In the genomic region with DNA sequence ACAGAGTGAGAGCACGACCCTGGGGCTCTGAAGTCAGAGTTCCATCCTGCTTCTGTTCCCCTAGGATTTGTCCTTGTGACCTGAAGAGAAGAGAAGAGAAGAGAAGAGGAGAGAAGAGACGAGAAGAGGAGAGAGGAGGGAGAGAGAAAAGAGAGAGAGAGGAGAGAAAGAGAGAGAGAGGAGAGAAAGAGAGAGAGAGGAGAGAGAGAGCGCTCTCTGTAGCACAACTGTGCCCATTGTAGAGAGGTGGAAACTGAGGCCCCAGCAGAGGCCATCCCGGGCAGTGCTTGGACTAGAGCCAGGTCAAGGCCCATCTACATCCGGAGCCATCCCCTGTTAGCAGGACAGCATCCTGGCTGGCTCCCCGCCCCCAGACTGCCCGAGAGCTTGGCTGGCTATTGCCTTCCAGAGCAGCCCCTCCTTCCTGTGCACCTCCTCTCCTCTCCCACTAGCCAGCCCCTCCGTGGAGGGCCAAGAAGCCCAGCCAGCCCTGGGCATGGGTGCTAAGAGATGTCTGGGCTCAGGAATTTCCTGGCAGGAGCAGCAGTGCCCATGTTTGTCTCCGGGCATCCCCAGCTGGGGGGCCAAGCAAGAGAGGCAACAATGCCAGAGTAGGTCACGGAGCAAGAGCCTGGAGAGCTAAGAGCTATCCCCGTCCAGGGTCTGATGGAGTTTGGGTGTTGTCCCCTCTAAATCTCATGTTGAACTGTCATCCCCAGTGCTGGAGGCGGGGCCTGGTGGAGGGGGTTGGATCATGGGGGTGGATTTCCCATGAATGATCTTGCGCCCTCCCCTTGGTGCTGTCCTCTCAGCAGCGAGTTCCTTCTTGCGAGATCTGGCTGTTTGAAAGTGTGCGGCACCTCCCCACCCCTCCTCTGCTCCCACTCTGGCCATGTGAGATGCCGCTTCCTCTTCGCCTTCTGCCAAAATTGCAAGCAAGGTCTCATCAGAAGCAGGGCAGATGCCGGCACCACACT, we compare ENCODE assay signal across 9 cellular contexts. TPM values are rescaled to one million over a fixed set of nuclear protein-coding genes. Genes with fewer than 3 reads are reported as not detected.
A peak's percentile ranks its signal among the peaks of the same experiment; 100 is the strongest.
DNase-seq lines count a peak whose midpoint lies in the region; ATAC-seq, FAIRE-seq and TF ChIP-seq lines count a peak whose summit lies in the region.
"Had no signal": no experiment of that assay in that cellular context is flagged by ENCODE, and none has a peak within 500 bp of the region (broad histone marks: within the 10 kb centered on the region; RNA-seq: fewer than 3 reads in every experiment).

No MANE protein-coding gene starts in this region.

- CTCF ChIA-PET in WTC11 (lab: Charles Lee), result interaction anchor here (1.0 to 1.2 kb wide), 2 partner anchors 29 to 44 kb away, joined by 3 to 4 read pairs; no protein-coding TSS in a partner anchor

- H3K27ac Mint-ChIP-seq in WTC11, result no peak overlapping the region
- H3K27ac Mint-ChIP-seq: T-helper 1 cell treated with Interleukin-12 subunit alpha and Interleukin-12 subunit beta and Interleukin-4 antibody, amounts not matched to agents 30 μg/mL and 1 μg/mL, for 36 hours had no signal

- FAIRE-seq in HTR-8/SVneo (lab: Jason Lieb, UNC), result no peak

- POLR2A ChIA-PET in WTC11 (lab: Charles Lee), result no interaction called here

- 0 out of 2 replicates have a peak, but pooled peaks cover 3% of the 10 kb centered on the region for H3K4me1 Mint-ChIP-seq in WTC11

- no peak overlapping the region for H3K4me3 Mint-ChIP-seq in WTC11
- H3K4me3 Mint-ChIP-seq: T-helper 1 cell treated with Interleukin-12 subunit alpha and Interleukin-12 subunit beta and Interleukin-4 antibody, amounts not matched to agents 30 μg/mL and 1 μg/mL, for 36 hours had no signal

- TF ChIP-seq CTCF in WTC11 (IDR thresholded peaks at IDR 0.05), result no peak

- H3K36me3 Mint-ChIP-seq in WTC11, result no peaks in the 10 kb centered on the region

- H3K9me3 Mint-ChIP-seq in WTC11, result no peaks in the 10 kb centered on the region
- H3K9me3 Mint-ChIP-seq: T-helper 1 cell treated with Interleukin-12 subunit alpha and Interleukin-12 subunit beta and Interleukin-4 antibody, amounts not matched to agents 30 μg/mL and 1 μg/mL, for 36 hours had no signal

- no peaks in the 10 kb centered on the region for H3K27me3 Mint-ChIP-seq in WTC11 (ENCODE audit: low read depth)

- peak; percentile 78 for DNase-seq in activated effector memory CD4-positive, alpha-beta T cell treated with anti-CD3 and anti-CD28 coated beads, Interleukin-2, amount 50 U/mL, for 16 hours
- no peak for DNase-seq in activated effector memory CD4-positive, alpha-beta T cell treated with Interleukin-2 at 50 U/mL for 16 hours
- no peak for DNase-seq in WTC11 (ENCODE audit: low spot score)
- peak; percentile 52 for DNase-seq in islet precursor cell
- no peak for DNase-seq in HTR-8/SVneo (ENCODE audit: insufficient read length, low spot score)
- DNase-seq in iPS-NIHi11 (ENCODE audit: low spot score), result no peak
- DNase-seq in DMS53 (lab: John Stamatoyannopoulos, UW), result no peak

- ATAC-seq in HG02885 (IDR thresholded peaks at IDR 0.05; ENCODE audit: poor library complexity, unreplicated experiment) (peak; percentile 66), WTC11 (peak; percentile 14)

TF ChIP-seq in WTC11, 78 proteins besides CTCF, POLR2A, EP300 and RAD21 (continues in another document):
- TF ChIP-seq TEAD4 (CRISPR knock-in tag; IDR thresholded peaks at IDR 0.05) (no peak), CREB1 (CRISPR knock-in tag; IDR thresholded peaks at IDR 0.05) (no peak), CBFB (CRISPR knock-in tag; IDR thresholded peaks at IDR 0.05; ENCODE audit: low read depth) (no peak), ZNF317 (CRISPR knock-in tag; IDR thresholded peaks at IDR 0.05; ENCODE audit: borderline replicate concordance, low read depth) (no peak), ATF1 (CRISPR knock-in tag; IDR thresholded peaks at IDR 0.05) (no peak), ZNF219 (CRISPR knock-in tag; IDR thresholded peaks at IDR 0.05; ENCODE audit: borderline replicate concordance) (no peak), TP53 (CRISPR knock-in tag; IDR thresholded peaks at IDR 0.05) (no peak), NR3C1 (CRISPR knock-in tag; conservative IDR thresholded peaks at IDR 0.05; ENCODE audit: low read depth) (no peak), GRHL2 (CRISPR knock-in tag; IDR thresholded peaks at IDR 0.05; ENCODE audit: insufficient replicate concordance, severe bottlenecking) (no peak), FOXP1 (CRISPR knock-in tag; IDR thresholded peaks at IDR 0.05; ENCODE audit: borderline replicate concordance) (no peak), EMX1 (CRISPR knock-in tag; IDR thresholded peaks at IDR 0.05) (no peak)
- TF ChIP-seq, protein P1, sequence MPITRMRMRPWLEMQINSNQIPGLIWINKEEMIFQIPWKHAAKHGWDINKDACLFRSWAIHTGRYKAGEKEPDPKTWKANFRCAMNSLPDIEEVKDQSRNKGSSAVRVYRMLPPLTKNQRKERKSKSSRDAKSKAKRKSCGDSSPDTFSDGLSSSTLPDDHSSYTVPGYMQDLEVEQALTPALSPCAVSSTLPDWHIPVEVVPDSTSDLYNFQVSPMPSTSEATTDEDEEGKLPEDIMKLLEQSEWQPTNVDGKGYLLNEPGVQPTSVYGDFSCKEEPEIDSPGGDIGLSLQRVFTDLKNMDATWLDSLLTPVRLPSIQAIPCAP (CRISPR knock-in tag; IDR thresholded peaks at IDR 0.05), result no peak
- TF ChIP-seq, protein P2, sequence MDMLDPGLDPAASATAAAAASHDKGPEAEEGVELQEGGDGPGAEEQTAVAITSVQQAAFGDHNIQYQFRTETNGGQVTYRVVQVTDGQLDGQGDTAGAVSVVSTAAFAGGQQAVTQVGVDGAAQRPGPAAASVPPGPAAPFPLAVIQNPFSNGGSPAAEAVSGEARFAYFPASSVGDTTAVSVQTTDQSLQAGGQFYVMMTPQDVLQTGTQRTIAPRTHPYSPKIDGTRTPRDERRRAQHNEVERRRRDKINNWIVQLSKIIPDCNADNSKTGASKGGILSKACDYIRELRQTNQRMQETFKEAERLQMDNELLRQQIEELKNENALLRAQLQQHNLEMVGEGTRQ (CRISPR knock-in tag; IDR thresholded peaks at IDR 0.05), result no peak
- TF ChIP-seq, protein P3, sequence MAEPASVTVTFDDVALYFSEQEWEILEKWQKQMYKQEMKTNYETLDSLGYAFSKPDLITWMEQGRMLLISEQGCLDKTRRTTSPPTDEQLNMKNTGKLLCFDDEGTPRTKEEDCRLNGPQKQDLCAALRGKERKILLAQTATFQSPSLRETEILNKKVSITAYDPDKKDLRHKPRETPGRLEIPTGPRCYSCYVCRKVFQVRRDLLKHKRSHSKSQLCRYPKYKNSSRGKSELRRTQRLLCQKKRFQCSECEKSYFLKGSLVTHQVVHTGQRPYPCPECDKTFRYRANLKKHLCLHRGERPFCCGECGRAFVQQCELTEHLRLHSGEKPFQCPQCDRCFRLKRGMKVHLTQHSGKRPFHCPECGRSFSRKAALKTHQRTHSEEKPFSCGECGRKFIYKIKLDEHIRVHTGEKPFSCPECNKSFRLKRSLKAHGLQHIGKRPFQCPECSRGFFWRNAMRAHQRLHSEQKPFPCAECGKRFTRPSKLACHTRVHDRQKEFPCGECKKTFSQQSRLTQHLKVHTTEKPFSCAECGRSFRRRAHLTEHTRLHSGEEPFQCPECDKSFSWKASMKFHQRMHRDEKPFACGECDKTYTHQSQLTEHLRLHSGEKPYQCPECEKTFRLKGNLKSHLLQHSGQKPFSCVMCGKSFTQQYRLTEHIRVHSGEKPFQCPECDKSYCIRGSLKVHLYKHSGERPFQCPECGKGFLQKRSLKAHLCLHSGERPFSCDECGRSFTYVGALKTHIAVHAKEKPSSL (CRISPR knock-in tag; conservative IDR thresholded peaks at IDR 0.05), result no peak
- TF ChIP-seq, protein P4, sequence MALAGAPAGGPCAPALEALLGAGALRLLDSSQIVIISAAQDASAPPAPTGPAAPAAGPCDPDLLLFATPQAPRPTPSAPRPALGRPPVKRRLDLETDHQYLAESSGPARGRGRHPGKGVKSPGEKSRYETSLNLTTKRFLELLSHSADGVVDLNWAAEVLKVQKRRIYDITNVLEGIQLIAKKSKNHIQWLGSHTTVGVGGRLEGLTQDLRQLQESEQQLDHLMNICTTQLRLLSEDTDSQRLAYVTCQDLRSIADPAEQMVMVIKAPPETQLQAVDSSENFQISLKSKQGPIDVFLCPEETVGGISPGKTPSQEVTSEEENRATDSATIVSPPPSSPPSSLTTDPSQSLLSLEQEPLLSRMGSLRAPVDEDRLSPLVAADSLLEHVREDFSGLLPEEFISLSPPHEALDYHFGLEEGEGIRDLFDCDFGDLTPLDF (CRISPR knock-in tag; IDR thresholded peaks at IDR 0.05), result no peak
- TF ChIP-seq, protein P5, sequence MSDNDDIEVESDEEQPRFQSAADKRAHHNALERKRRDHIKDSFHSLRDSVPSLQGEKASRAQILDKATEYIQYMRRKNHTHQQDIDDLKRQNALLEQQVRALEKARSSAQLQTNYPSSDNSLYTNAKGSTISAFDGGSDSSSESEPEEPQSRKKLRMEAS (CRISPR knock-in tag; IDR thresholded peaks at IDR 0.05), result no peak
- TF ChIP-seq, protein P6, sequence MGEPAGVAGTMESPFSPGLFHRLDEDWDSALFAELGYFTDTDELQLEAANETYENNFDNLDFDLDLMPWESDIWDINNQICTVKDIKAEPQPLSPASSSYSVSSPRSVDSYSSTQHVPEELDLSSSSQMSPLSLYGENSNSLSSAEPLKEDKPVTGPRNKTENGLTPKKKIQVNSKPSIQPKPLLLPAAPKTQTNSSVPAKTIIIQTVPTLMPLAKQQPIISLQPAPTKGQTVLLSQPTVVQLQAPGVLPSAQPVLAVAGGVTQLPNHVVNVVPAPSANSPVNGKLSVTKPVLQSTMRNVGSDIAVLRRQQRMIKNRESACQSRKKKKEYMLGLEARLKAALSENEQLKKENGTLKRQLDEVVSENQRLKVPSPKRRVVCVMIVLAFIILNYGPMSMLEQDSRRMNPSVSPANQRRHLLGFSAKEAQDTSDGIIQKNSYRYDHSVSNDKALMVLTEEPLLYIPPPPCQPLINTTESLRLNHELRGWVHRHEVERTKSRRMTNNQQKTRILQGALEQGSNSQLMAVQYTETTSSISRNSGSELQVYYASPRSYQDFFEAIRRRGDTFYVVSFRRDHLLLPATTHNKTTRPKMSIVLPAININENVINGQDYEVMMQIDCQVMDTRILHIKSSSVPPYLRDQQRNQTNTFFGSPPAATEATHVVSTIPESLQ (CRISPR knock-in tag; IDR thresholded peaks at IDR 0.05), result no peak

RNA-seq across cellular contexts. Expression of a gene that starts 18.2 kb away (rescaled TPM):
- not detected in 3 replicates for total RNA-seq in WTC11 (2021)

RNA-seq across cellular contexts. Expression of a gene that starts 52.7 kb away (rescaled TPM):
- total RNA-seq in WTC11 (2021), result not detected in 3 replicates

Comparison
In these comparisons a context has a peak if more than half of its experiments do, and no peak if none do; other contexts are left out.
1. DNase-seq: peak in activated effector memory CD4-positive, alpha-beta T cell treated with anti-CD3 and anti-CD28 coated beads, Interleukin-2, amount 50 U/mL, for 16 hours (single experiment) and islet precursor cell (single experiment); none in activated effector memory CD4-positive, alpha-beta T cell treated with Interleukin-2 at 50 U/mL for 16 hours (single experiment), WTC11 (single experiment), HTR-8/SVneo (single experiment), iPS-NIHi11 (single experiment) and DMS53 (single experiment).